8 cellular contexts compared by ENCODE assay signal in genomic region chr9:38160613-38161215, GRCh38.
DNase-seq lines count a peak whose midpoint lies in the region; ATAC-seq and TF ChIP-seq lines count a peak whose summit lies in the region.

No MANE protein-coding gene starts in this region.

- no peak overlapping the region for H4K5ac ChIP-seq in H9 (ENCODE audit: insufficient read length, low read depth, low read length)

- WGBS in H9 (ENCODE audit: extremely low coverage, insufficient read length, low lambda C conversion rate): no CpG with 5 or more reads among the region's 9 CpGs
- WGBS in trophoblast cell (ENCODE audit: extremely low coverage, insufficient coverage, insufficient read length): no CpG with 5 or more reads among the region's 9 CpGs

- intact Hi-C loops in CD14-positive monocyte (cut with micrococcal nuclease): loop anchor here (5.0 kb wide), 1 partner anchor 248 kb away; no protein-coding TSS in a partner anchor
- intact Hi-C loops in vagina (cut with DNase I): no loop called here

- H4K91ac ChIP-seq in H9 (ENCODE audit: insufficient read length, low read depth, low read length) (no peak overlapping the region), trophoblast cell (ENCODE audit: low read depth, low read length) (peak overlapping the region; percentile 31)

- H3K27me3 Mint-ChIP-seq in CD14-positive monocyte (ENCODE audit: low read depth in 3 of 3) (peaks cover 0 to 9% (median 6%) of the 10 kb centered on the region in 3 donors), H9 (ENCODE audit: low read depth) (peaks cover 46% of the 10 kb centered on the region)
- no peaks in the 10 kb centered on the region for H3K27me3 Mint-ChIP-seq in activated T-cell treated with anti-CD3 and anti-CD28 coated beads, Interleukin-2, amount 50 U/mL, for 72 hours (ENCODE audit: low read depth)

- H2BK12ac ChIP-seq in H9 (ENCODE audit: insufficient read length, low read depth, low read length): no peak overlapping the region
- H2BK12ac ChIP-seq in trophoblast cell (ENCODE audit: low read length): no peak overlapping the region

- H4K8ac ChIP-seq in H9 (replicated peaks; ENCODE audit: insufficient read length, low read depth, low read length): no peak overlapping the region
- no peak overlapping the region for H4K8ac ChIP-seq in trophoblast cell (ENCODE audit: low read depth, low read length)

- H3K18ac ChIP-seq in H9 (ENCODE audit: insufficient read length, low read depth, low read length) (no peak overlapping the region), trophoblast cell (ENCODE audit: low read length) (no peak overlapping the region)

- H2AFZ ChIP-seq in H9 (ENCODE audit: low read length) (no peak overlapping the region), trophoblast cell (ENCODE audit: insufficient read depth, low read length, poor library complexity) (no peak overlapping the region)

- no peak overlapping the region for H2BK20ac ChIP-seq in H9 (ENCODE audit: low read depth, low read length, poor library complexity, severe bottlenecking)

- H3K9ac ChIP-seq in H9 (ENCODE audit: extremely low read depth, insufficient read length, low read length): no peak overlapping the region
- H3K9ac ChIP-seq in trophoblast cell (ENCODE audit: low read length): no peak overlapping the region

- no peaks in the 10 kb centered on the region for H3K36me3 Mint-ChIP-seq in CD14-positive monocyte
- no peaks in the 10 kb centered on the region for H3K36me3 Mint-ChIP-seq in H9 (ENCODE audit: insufficient read depth in 1 of 3, low read depth in 3 of 3)
- no peaks in the 10 kb centered on the region for H3K36me3 Mint-ChIP-seq in activated T-cell treated with anti-CD3 and anti-CD28 coated beads, Interleukin-2, amount 50 U/mL, for 72 hours (ENCODE audit: insufficient read depth in 2 of 2)

- H3K36me3 ChIP-seq in trophoblast cell (ENCODE audit: control insufficient read depth in 1 of 2, insufficient read depth in 2 of 2, low read length in 2 of 2) (no peaks in the 10 kb centered on the region), vagina (no peaks in the 10 kb centered on the region)

- no peaks in the 10 kb centered on the region for H3K79me2 ChIP-seq in H9 (ENCODE audit: insufficient read depth, low read length)
- H3K79me2 ChIP-seq in trophoblast cell (ENCODE audit: control insufficient read depth, insufficient read depth, low read length, poor library complexity): no peaks in the 10 kb centered on the region

- H3K23ac ChIP-seq in H9 (ENCODE audit: insufficient read length, low read depth, low read length): no peak overlapping the region
- no peak overlapping the region for H3K23ac ChIP-seq in trophoblast cell (ENCODE audit: low read length)

- no peak overlapping the region for H3K27ac ChIP-seq in H9 (ENCODE audit: insufficient read length, low read depth, low read length)
- no peak overlapping the region for H3K27ac ChIP-seq in foreskin keratinocyte
- H3K27ac ChIP-seq in trophoblast cell (ENCODE audit: low read depth, low read length): no peak overlapping the region
- no peak overlapping the region for H3K27ac ChIP-seq in vagina

- H3K4me1 Mint-ChIP-seq in CD14-positive monocyte (no peaks in the 10 kb centered on the region), H9 (peaks cover 0 to 2% of the 10 kb centered on the region in 2 experiments; a peak in 2 of 4 replicates)
- no peaks in the 10 kb centered on the region for H3K4me1 Mint-ChIP-seq in activated T-cell treated with anti-CD3 and anti-CD28 coated beads, Interleukin-2, amount 50 U/mL, for 72 hours (ENCODE audit: low read depth)

- H3K14ac ChIP-seq in H9 (ENCODE audit: insufficient read depth, low read length) (no peak overlapping the region), trophoblast cell (ENCODE audit: low read length) (no peak overlapping the region)

- H3K9me3 Mint-ChIP-seq in CD14-positive monocyte: no peaks in the 10 kb centered on the region
- H3K9me3 Mint-ChIP-seq in H9: no peaks in the 10 kb centered on the region
- no peaks in the 10 kb centered on the region for H3K9me3 Mint-ChIP-seq in activated T-cell treated with anti-CD3 and anti-CD28 coated beads, Interleukin-2, amount 50 U/mL, for 72 hours

- H2BK120ac ChIP-seq in H9 (ENCODE audit: low read depth, low read length, poor library complexity, severe bottlenecking): no peak overlapping the region
- H2BK120ac ChIP-seq in trophoblast cell (ENCODE audit: insufficient read depth, low read length, poor library complexity): no peak overlapping the region

- H3K4ac ChIP-seq in H9 (ENCODE audit: low read depth, low read length) (no peak overlapping the region), trophoblast cell (ENCODE audit: low read depth, low read length) (no peak overlapping the region)

- H3K4me1 ChIP-seq in H9 (ENCODE audit: insufficient read depth, low read length) (no peaks in the 10 kb centered on the region), foreskin keratinocyte (no peaks in the 10 kb centered on the region), trophoblast cell (ENCODE audit: control insufficient read depth in 1 of 2, insufficient read depth in 2 of 2, low read length in 2 of 2) (peaks cover 7 to 11% of the 10 kb centered on the region in 2 experiments), vagina (peaks cover 7% of the 10 kb centered on the region)

- no peak overlapping the region for H2BK15ac ChIP-seq in H9 (ENCODE audit: low read depth, low read length)

- TF ChIP-seq POLR2A in vagina (IDR thresholded peaks at IDR 0.05): no peak

- H3K9me3 ChIP-seq in H9 (ENCODE audit: control insufficient read depth, low read depth, low read length) (no peaks in the 10 kb centered on the region), trophoblast cell (ENCODE audit: insufficient read depth, low read depth, low read length) (peaks cover 2% of the 10 kb centered on the region), vagina (no peaks in the 10 kb centered on the region)

- H2AK5ac ChIP-seq in H9 (ENCODE audit: insufficient read length, low read length): no peak overlapping the region
- no peak overlapping the region for H2AK5ac ChIP-seq in trophoblast cell (ENCODE audit: low read length)

- TF ChIP-seq CTCF in CD14-positive monocyte (IDR thresholded peaks at IDR 0.05) (peak; percentile 94), H9 (conservative IDR thresholded peaks at IDR 0.05) (peak; percentile 95), foreskin keratinocyte (conservative IDR thresholded peaks at IDR 0.05) (peak; percentile 78), vagina (IDR thresholded peaks at IDR 0.05) (peak; percentile 31 to 53 (median 49))

- no peaks in the 10 kb centered on the region for H4K20me1 ChIP-seq in H9 (ENCODE audit: control insufficient read depth, insufficient read depth, insufficient read length)

- no peak overlapping the region for H3K27ac Mint-ChIP-seq in CD14-positive monocyte
- H3K27ac Mint-ChIP-seq in H9: no peak overlapping the region
- H3K27ac Mint-ChIP-seq in activated T-cell treated with anti-CD3 and anti-CD28 coated beads, Interleukin-2, amount 50 U/mL, for 72 hours: no peak overlapping the region

- no peaks in the 10 kb centered on the region for H3K79me1 ChIP-seq in H9 (ENCODE audit: insufficient read depth, low read depth, low read length, poor library complexity, severe bottlenecking)
- peaks cover 6% of the 10 kb centered on the region for H3K79me1 ChIP-seq in trophoblast cell (ENCODE audit: low read length)

- H3K4me3 Mint-ChIP-seq in CD14-positive monocyte (no peak overlapping the region), H9 (no peak overlapping the region)
- no peak overlapping the region for H3K4me3 Mint-ChIP-seq in activated T-cell treated with anti-CD3 and anti-CD28 coated beads, Interleukin-2, amount 50 U/mL, for 72 hours

- H3K23me2 ChIP-seq in H9 (ENCODE audit: insufficient read length, low read depth, low read length, poor library complexity, severe bottlenecking): no peaks in the 10 kb centered on the region

- DNase-seq in CD14-positive monocyte (ENCODE audit: low spot score): no peak
- DNase-seq in H9: peak; percentile 78
- peak; percentile 71 for DNase-seq in OCI-M1 (lab: John Stamatoyannopoulos, UW)
- peak; percentile 66 to 70 for DNase-seq in activated T-cell treated with anti-CD3 and anti-CD28 coated beads, Interleukin-2, amount 50 U/mL, for 72 hours
- DNase-seq in foreskin keratinocyte: no peak
- DNase-seq in trophoblast cell: peak; percentile 35 to 67
- peak in 1 of 2 donors; percentile 47 for DNase-seq in vagina (ENCODE audit: extremely low spot score in 2 of 2)

- no peak overlapping the region for H3K4me3 ChIP-seq in trophoblast cell (ENCODE audit: low read depth, low read length)
- no peak overlapping the region for H3K4me3 ChIP-seq in vagina

- ATAC-seq in activated T-cell treated with anti-CD3 and anti-CD28 coated beads, Interleukin-2, amount 50 U/mL, for 72 hours (replicated peaks in 1 of 2): no peak
- no peak for ATAC-seq in foreskin keratinocyte
- no peak for ATAC-seq in HG02981 (IDR thresholded peaks at IDR 0.05; ENCODE audit: unreplicated experiment)

- H2BK5ac ChIP-seq in H9 (ENCODE audit: insufficient read length, low read length) (no peak overlapping the region), trophoblast cell (ENCODE audit: low read depth, low read length, poor library complexity) (no peak overlapping the region)

- H3T11ph ChIP-seq in H9 (ENCODE audit: low read length): no peak overlapping the region

- H3K56ac ChIP-seq in H9 (ENCODE audit: insufficient read length, low read depth, low read length): no peak overlapping the region

- H3K4me2 ChIP-seq in H9 (ENCODE audit: insufficient read depth, insufficient read length, low read length) (no peak overlapping the region), trophoblast cell (ENCODE audit: low read length) (no peak overlapping the region)

- no peaks in the 10 kb centered on the region for H3K27me3 ChIP-seq in H9 (ENCODE audit: insufficient read depth, low read length)
- H3K27me3 ChIP-seq in foreskin keratinocyte: peaks cover 9% of the 10 kb centered on the region
- no peaks in the 10 kb centered on the region for H3K27me3 ChIP-seq in trophoblast cell (ENCODE audit: insufficient read depth, low read length)
- H3K27me3 ChIP-seq in vagina: no peaks in the 10 kb centered on the region

- no peak overlapping the region for H4K12ac ChIP-seq in trophoblast cell (ENCODE audit: low read depth, low read length)

Comparison
In these comparisons a context has a peak if more than half of its experiments do, and no peak if none do; other contexts are left out.
1. DNase-seq: peak in H9 (single experiment), OCI-M1 (single experiment), activated T-cell treated with anti-CD3 and anti-CD28 coated beads, Interleukin-2, amount 50 U/mL, for 72 hours (2 of 2) and trophoblast cell (2 of 2); none in CD14-positive monocyte (single experiment) and foreskin keratinocyte (0 of 2).
2. Peak in every context shown above with its lines, with median percentiles within 50 percentile points of each other: CTCF ChIP-seq.